ENCODE assay signal across 1 cellular context in genomic region chr15:95639208-95639607, GRCh38.
A peak's percentile ranks its signal among the peaks of the same experiment; 100 is the strongest.
TF ChIP-seq lines count a peak whose summit lies in the region.

No MANE protein-coding gene starts in this region.

TF ChIP-seq in K562, 482 proteins besides CTCF, POLR2A, EP300 and RAD21 (continued from another document):
- TF ChIP-seq ZBTB34 (CRISPR knock-in tag; IDR thresholded peaks at IDR 0.05): no peak
- no peak for TF ChIP-seq EZH2 (IDR thresholded peaks at IDR 0.05; ENCODE audit: borderline replicate concordance, low read depth, low read length)
- TF ChIP-seq HMBOX1 (IDR thresholded peaks at IDR 0.05): 0 out of 2 replicates have a peak, but pooled peaks have one; percentile 22
- no peak for TF ChIP-seq ZBTB49 (CRISPR knock-in tag; IDR thresholded peaks at IDR 0.05; ENCODE audit: borderline replicate concordance)
- TF ChIP-seq MEF2A (IDR thresholded peaks at IDR 0.05; ENCODE audit: control insufficient read depth, low read depth, low read length): no peak
- no peak for TF ChIP-seq ZNF407 (IDR thresholded peaks at IDR 0.05; ENCODE audit: low read depth)
- TF ChIP-seq ZNF639 (CRISPR knock-in tag; conservative IDR thresholded peaks at IDR 0.05 in 1 of 2, IDR thresholded peaks at IDR 0.05 in 1 of 2): no peak
TF ChIP-seq in K562: peak in this region for 5.
